Comparison of ENCODE assay signal across 10 cellular contexts in the genomic region with DNA sequence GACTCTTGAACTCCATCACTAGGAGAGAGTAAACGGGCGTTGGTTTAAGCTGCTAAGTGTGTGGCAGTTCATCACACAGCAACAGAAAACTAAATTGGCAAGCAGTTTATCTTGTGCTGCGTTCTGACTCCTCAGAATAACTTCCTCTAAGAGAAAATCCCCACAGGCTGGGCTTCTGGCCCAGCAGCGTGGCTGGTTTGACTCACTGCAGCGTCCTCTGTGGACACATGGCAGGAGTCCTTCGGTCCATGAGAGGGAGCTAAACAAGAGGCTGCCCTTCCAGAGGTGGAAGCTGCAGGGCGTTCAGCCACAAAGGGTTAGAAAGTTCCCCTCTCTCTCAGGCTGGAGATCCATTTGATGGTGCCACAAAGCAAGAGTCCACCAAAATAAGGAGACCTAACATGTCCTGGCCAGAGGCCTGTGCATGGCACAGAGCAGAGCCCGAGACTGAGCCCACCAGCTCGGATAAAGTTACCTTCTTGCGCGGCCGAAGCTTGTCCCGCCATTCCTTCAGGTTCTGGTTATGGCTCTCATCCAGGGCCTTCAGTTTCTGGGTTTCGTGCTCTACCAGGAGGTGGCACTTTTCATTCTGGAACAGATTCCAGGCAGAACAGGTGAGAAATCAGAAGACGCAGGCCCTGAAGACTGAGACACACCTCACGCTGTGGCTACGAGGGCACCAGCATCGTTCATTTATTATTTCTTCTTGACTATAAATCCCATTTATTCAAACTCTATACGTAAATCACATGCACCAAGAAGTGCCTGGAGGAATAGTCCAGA. TPM values are rescaled to one million over a fixed set of nuclear protein-coding genes. Genes with fewer than 3 reads are reported as not detected.
A peak's percentile ranks its signal among the peaks of the same experiment; 100 is the strongest.
DNase-seq lines count a peak whose midpoint lies in the region; ATAC-seq and TF ChIP-seq lines count a peak whose summit lies in the region.
"Had no signal": no experiment of that assay in that cellular context is flagged by ENCODE, and none has a peak within 500 bp of the region (broad histone marks: within the 10 kb centered on the region; RNA-seq: fewer than 3 reads in every experiment).

No MANE protein-coding gene starts in this region.

- DNase-seq in A172 (ENCODE audit: low spot score) (peak; percentile 61), MG63 (peak; percentile 95), mucosa of descending colon (peak in 1 of 3 donors; percentile 17), COLO668 (lab: John Stamatoyannopoulos, UW; ENCODE audit: unreplicated experiment) (no peak), head of caudate nucleus (no peak)

- TF ChIP-seq CTCF in mucosa of descending colon (IDR thresholded peaks at IDR 0.05), result no peak

- H3K27me3 ChIP-seq in MG63, result no peaks in the 10 kb centered on the region
- H3K27me3 ChIP-seq: body of pancreas had no signal

- intact Hi-C loops in mucosa of descending colon (cut with DNase I, micrococcal nuclease) (no loop called here), head of caudate nucleus (cut with DNase I) (no loop called here)

- peaks cover 7% of the 10 kb centered on the region for H3K36me3 ChIP-seq in MG63
- H3K36me3 ChIP-seq in mucosa of descending colon (ENCODE audit: low read depth), result peaks cover 3% of the 10 kb centered on the region

- ATAC-seq in esophagus mucosa, result peak; percentile 70
- ATAC-seq in mucosa of descending colon, result peak; percentile 52
- ATAC-seq in HG02798 (IDR thresholded peaks at IDR 0.05; ENCODE audit: poor library complexity, unreplicated experiment), result no peak
- ATAC-seq in HG03097 (IDR thresholded peaks at IDR 0.05; ENCODE audit: low FRiP score, unreplicated experiment), result no peak
- ATAC-seq: body of pancreas had no signal

- H3K9me3 ChIP-seq in MG63, result no peaks in the 10 kb centered on the region
- H3K9me3 ChIP-seq in mucosa of descending colon, result no peaks in the 10 kb centered on the region
- H3K9me3 ChIP-seq: body of pancreas had no signal

- H3K4me1 ChIP-seq in mucosa of descending colon (ENCODE audit: low read depth), result no peaks in the 10 kb centered on the region

- H3K4me3 ChIP-seq in MG63 (no peak overlapping the region), mucosa of descending colon (no peak overlapping the region)
- H3K4me3 ChIP-seq: body of pancreas, skin epidermis had no signal

RNA-seq across cellular contexts. Expression of gene FBXW11, which starts 46.2 kb away (rescaled TPM):
- total RNA-seq in A172 (2014; rRNA removed; shearing (Covaris generic)), result 90.2 and 106 TPM in 2 replicates
- total RNA-seq in MG63 (2014; rRNA removed; shearing (Covaris generic); ENCODE audit: low replicate concordance), result 71.1 and 106 TPM in 2 replicates
- total RNA-seq in esophagus mucosa (45.9 TPM), mucosa of descending colon (10 to 100 TPM; 37.2 to 50.2 (median 39.5) TPM)

Comparison
In these comparisons a context has a peak if more than half of its experiments do, and no peak if none do; other contexts are left out.
1. DNase-seq: peak in A172 (single experiment) and MG63 (single experiment); none in COLO668 (single experiment) and head of caudate nucleus (0 of 42).
2. ATAC-seq: peak in esophagus mucosa (single experiment) and mucosa of descending colon (single experiment); none in HG02798 (single experiment) and HG03097 (single experiment).